Comparison of ENCODE assay signal across 20 cellular contexts in the genomic region with DNA sequence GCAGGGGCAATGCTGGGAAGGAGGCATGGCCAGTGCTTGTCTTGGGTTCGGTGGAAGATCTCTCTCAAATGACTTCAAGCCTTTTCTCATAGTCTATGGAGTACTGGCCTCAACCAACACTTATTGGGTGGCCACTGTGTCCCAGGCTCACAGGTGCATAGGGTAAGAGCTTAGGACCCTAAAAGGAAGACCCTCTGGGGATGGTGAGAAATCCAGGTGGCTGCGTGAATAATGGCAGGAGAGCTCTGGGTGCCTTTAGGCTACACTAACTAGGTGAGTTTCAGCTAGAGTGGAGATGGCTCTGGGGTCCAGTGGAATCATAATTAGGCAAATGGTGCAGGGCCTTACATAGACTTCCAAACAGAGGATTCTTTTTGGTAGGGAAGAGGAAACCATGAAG. TPM values are rescaled to one million over a fixed set of nuclear protein-coding genes. Genes with fewer than 3 reads are reported as not detected.
DNase-seq lines count a peak whose midpoint lies in the region; ATAC-seq and TF ChIP-seq lines count a peak whose summit lies in the region.
"Had no signal": no experiment of that assay in that cellular context is flagged by ENCODE, and none has a peak within 500 bp of the region (broad histone marks: within the 10 kb centered on the region; RNA-seq: fewer than 3 reads in every experiment).

No MANE protein-coding gene starts in this region.

- no CpG with 5 or more reads among the region's 2 CpGs for WGBS in trophoblast cell (ENCODE audit: extremely low coverage, insufficient coverage, insufficient read length)

- peaks cover 5% of the 10 kb centered on the region for H3K4me1 Mint-ChIP-seq in activated naive CD4-positive, alpha-beta T cell treated with anti-CD3 and anti-CD28 coated beads, Interleukin-2, amount 10 ng/mL, durations not matched to agents 7 days and 5 days
- H3K4me1 Mint-ChIP-seq in HFFc6 (ENCODE audit: low read depth) (peaks cover 80% of the 10 kb centered on the region), chondrocyte (ENCODE audit: low read depth) (peaks cover 98% of the 10 kb centered on the region)

- CTCF ChIA-PET in activated naive CD4-positive, alpha-beta T cell treated with anti-CD3 and anti-CD28 coated beads, Interleukin-2, amount 10 ng/mL, durations not matched to agents 7 days and 5 days (lab: Charles Lee): interaction anchor here (1.2 to 2.2 kb wide), 2 partner anchors 14 to 24 kb away, joined by 3 to 9 read pairs; no protein-coding TSS in a partner anchor

- H2AK5ac ChIP-seq in trophoblast cell (ENCODE audit: low read length): no peak overlapping the region

- H4K91ac ChIP-seq in trophoblast cell (ENCODE audit: low read depth, low read length): peak overlapping the region; percentile 27

- peaks cover 27 to 42% of the 10 kb centered on the region in 2 experiments for H3K4me1 ChIP-seq in trophoblast cell (ENCODE audit: control insufficient read depth in 1 of 2, insufficient read depth in 2 of 2, low read length in 2 of 2)

- no peak overlapping the region for H3K9ac ChIP-seq in trophoblast cell (ENCODE audit: low read length)

- TF ChIP-seq CTCF in HFFc6 (IDR thresholded peaks at IDR 0.05): no peak
- TF ChIP-seq CTCF in chondrocyte (IDR thresholded peaks at IDR 0.05): no peak

- H2AFZ ChIP-seq in trophoblast cell (ENCODE audit: insufficient read depth, low read length, poor library complexity): no peak overlapping the region

- no peaks in the 10 kb centered on the region for H3K27me3 ChIP-seq in trophoblast cell (ENCODE audit: insufficient read depth, low read length)

- no peaks in the 10 kb centered on the region for H3K9me3 ChIP-seq in trophoblast cell (ENCODE audit: insufficient read depth, low read depth, low read length)

- H3K27ac Mint-ChIP-seq in activated naive CD4-positive, alpha-beta T cell treated with anti-CD3 and anti-CD28 coated beads, Interleukin-2, amount 10 ng/mL, durations not matched to agents 7 days and 5 days: peak overlapping the region; percentile 30
- H3K27ac Mint-ChIP-seq in HFFc6 (peak overlapping the region; percentile 16), chondrocyte (ENCODE audit: unreplicated experiment) (peak overlapping the region; percentile 100)
- H3K27ac Mint-ChIP-seq: CD4-positive, alpha-beta T cell had no signal

- H3K79me1 ChIP-seq in trophoblast cell (ENCODE audit: low read length): peaks cover 9% of the 10 kb centered on the region

- no peak overlapping the region for H3K4me3 Mint-ChIP-seq in activated naive CD4-positive, alpha-beta T cell treated with anti-CD3 and anti-CD28 coated beads, Interleukin-2, amount 10 ng/mL, durations not matched to agents 7 days and 5 days
- H3K4me3 Mint-ChIP-seq in HFFc6 (no peak overlapping the region), chondrocyte (ENCODE audit: unreplicated experiment) (peak overlapping the region; percentile 48)
- H3K4me3 Mint-ChIP-seq: CD4-positive, alpha-beta T cell had no signal

- H3K36me3 ChIP-seq in trophoblast cell (ENCODE audit: control insufficient read depth in 1 of 2, insufficient read depth in 2 of 2, low read length in 2 of 2): peaks cover 6 to 14% of the 10 kb centered on the region in 2 experiments

- no peak overlapping the region for H4K8ac ChIP-seq in trophoblast cell (ENCODE audit: low read depth, low read length)

- no peak overlapping the region for H3K4ac ChIP-seq in trophoblast cell (ENCODE audit: low read depth, low read length)

- DNase-seq in activated naive CD4-positive, alpha-beta T cell treated with anti-CD3 and anti-CD28 coated beads, Interleukin-2, amount 10 ng/mL, durations not matched to agents 7 days and 5 days: no peak
- no peak for DNase-seq in activated naive CD4-positive, alpha-beta T cell treated with anti-CD3 and anti-CD28 coated beads, Interleukin-2, amount 50 U/mL, for 16 hours
- no peak for DNase-seq in HFFc6
- no peak for DNase-seq in chondrocyte (ENCODE audit: low spot score)
- DNase-seq in trophoblast cell: no peak
- no peak for DNase-seq in ureter (ENCODE audit: low spot score)
- DNase-seq: ACHN; CD4-positive, alpha-beta T cell; DMS53; KG1; MM.1S; NCI-H2029; NCI-H446 treated with DMSO at 0.1 percent for 48 hours; NCI-H526 treated with DMSO at 0.1 percent for 48 hours; SIG-M5 had no signal

- no peaks in the 10 kb centered on the region for H3K79me2 ChIP-seq in trophoblast cell (ENCODE audit: control insufficient read depth, insufficient read depth, low read length, poor library complexity)

- no peak overlapping the region for H2BK5ac ChIP-seq in trophoblast cell (ENCODE audit: low read depth, low read length, poor library complexity)

- no peak overlapping the region for H2BK12ac ChIP-seq in trophoblast cell (ENCODE audit: low read length)

- H3K9me3 Mint-ChIP-seq in activated naive CD4-positive, alpha-beta T cell treated with anti-CD3 and anti-CD28 coated beads, Interleukin-2, amount 10 ng/mL, durations not matched to agents 7 days and 5 days: no peaks in the 10 kb centered on the region
- H3K9me3 Mint-ChIP-seq in HFFc6 (no peaks in the 10 kb centered on the region), chondrocyte (ENCODE audit: low read depth) (no peaks in the 10 kb centered on the region)
- H3K9me3 Mint-ChIP-seq: CD4-positive, alpha-beta T cell had no signal

- no peak overlapping the region for H2BK120ac ChIP-seq in trophoblast cell (ENCODE audit: insufficient read depth, low read length, poor library complexity)

- H3K4me3 ChIP-seq in trophoblast cell (ENCODE audit: low read depth, low read length): no peak overlapping the region
- H3K4me3 ChIP-seq: SK-N-MC had no signal

- no peak overlapping the region for H3K14ac ChIP-seq in trophoblast cell (ENCODE audit: low read length)

- peaks cover 11% of the 10 kb centered on the region for H3K27me3 Mint-ChIP-seq in activated naive CD4-positive, alpha-beta T cell treated with anti-CD3 and anti-CD28 coated beads, Interleukin-2, amount 10 ng/mL, durations not matched to agents 7 days and 5 days
- peaks cover 19% of the 10 kb centered on the region for H3K27me3 Mint-ChIP-seq in HFFc6 (ENCODE audit: insufficient read depth)
- H3K27me3 Mint-ChIP-seq in chondrocyte (ENCODE audit: low read depth): no peaks in the 10 kb centered on the region

- ATAC-seq in GM18867 (IDR thresholded peaks at IDR 0.05; ENCODE audit: unreplicated experiment) (no peak), GM19467 (IDR thresholded peaks at IDR 0.05; ENCODE audit: unreplicated experiment) (no peak)
- ATAC-seq: Panc1 had no signal

- no peak overlapping the region for H3K4me2 ChIP-seq in trophoblast cell (ENCODE audit: low read length)

- no peak overlapping the region for H3K23ac ChIP-seq in trophoblast cell (ENCODE audit: low read length)

- no peak overlapping the region for H4K12ac ChIP-seq in trophoblast cell (ENCODE audit: low read depth, low read length)

- no peak overlapping the region for H3K27ac ChIP-seq in trophoblast cell (ENCODE audit: low read depth, low read length)
- H3K27ac ChIP-seq: 22Rv1, SK-N-MC had no signal

- H3K18ac ChIP-seq in trophoblast cell (ENCODE audit: low read length): no peak overlapping the region

- peaks cover 46% of the 10 kb centered on the region for H3K36me3 Mint-ChIP-seq in activated naive CD4-positive, alpha-beta T cell treated with anti-CD3 and anti-CD28 coated beads, Interleukin-2, amount 10 ng/mL, durations not matched to agents 7 days and 5 days
- peaks cover 67% of the 10 kb centered on the region for H3K36me3 Mint-ChIP-seq in HFFc6 (ENCODE audit: low read depth)
- peaks cover 67% of the 10 kb centered on the region for H3K36me3 Mint-ChIP-seq in chondrocyte (ENCODE audit: low read depth)

RNA-seq across cellular contexts. Expression of a gene that starts 9.9 kb away (rescaled TPM):
- total RNA-seq in HFFc6 (2021; fragmentation: NEBNext Ultra II Directional; extraction: Animal tissue kit (Norgen Biotek cat#: 25700)): 10 to 100 TPM; 66.3 to 89.0 (median 71.5) TPM
- total RNA-seq in chondrocyte: 321 to 1,121 TPM (median 1,110 TPM) in 3 replicates
- 30.0 and 31.8 TPM in 2 replicates for polyA plus RNA-seq in trophoblast cell (2013)
- total RNA-seq in ureter: 8.8 TPM
- total RNA-seq: CD4-positive, alpha-beta T cell had no signal

Comparison
In these comparisons a context has a peak if more than half of its experiments do, and no peak if none do; other contexts are left out.
1. H3K27ac Mint-ChIP-seq: peak in every context shown above with its lines; median percentile 100 in chondrocyte; 30 in activated naive CD4-positive, alpha-beta T cell treated with anti-CD3 and anti-CD28 coated beads, Interleukin-2, amount 10 ng/mL, durations not matched to agents 7 days and 5 days; 16 in HFFc6.